ENCODE assay signal across 1 cellular context in the genomic region with DNA sequence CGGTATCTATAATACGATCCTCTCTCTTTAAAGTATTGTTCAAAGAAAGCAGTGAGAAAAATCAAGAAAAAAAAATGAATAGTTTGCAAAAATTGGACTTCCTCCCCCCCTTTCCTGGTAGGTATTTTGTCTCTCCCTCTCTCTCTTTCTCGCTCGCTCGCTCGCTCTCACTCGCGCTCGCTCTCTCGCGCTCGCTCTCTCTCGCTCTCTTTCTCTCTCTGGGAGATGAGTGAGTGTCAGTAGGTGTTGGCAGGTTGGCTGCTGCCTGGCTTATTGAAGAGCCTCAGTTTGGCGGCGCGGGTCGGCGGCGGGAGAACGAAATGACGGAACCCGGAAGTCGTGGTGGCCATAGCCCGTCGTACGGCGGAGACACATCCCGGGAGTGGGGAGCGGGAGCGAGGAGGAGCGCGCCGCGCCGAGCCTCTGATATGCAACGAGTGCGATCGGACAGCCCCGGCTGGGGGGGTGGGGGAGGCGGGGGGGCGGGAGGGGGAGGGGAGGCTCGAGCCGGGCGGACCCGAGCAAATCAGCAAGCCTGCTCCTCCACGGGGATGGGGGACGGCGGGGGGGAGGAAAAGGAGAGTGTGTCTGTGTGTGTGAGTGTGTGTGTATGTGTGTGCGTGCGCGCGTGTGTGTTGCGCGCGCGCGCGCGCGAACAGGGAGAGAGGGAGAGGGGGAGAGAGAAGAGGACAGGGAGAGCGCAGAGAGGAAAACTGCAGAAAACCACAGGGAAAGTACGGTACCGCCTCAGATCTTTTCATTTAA.
TF ChIP-seq lines count a peak whose summit lies in the region.

MEIS2 (minus strand) TSS at position 441 of the 765 bp plus-strand sequence. CDS start 1,083 bp downstream, outside the sequence.

TF ChIP-seq in HEK293, 187 proteins besides CTCF, POLR2A, EP300 and RAD21 (continued from another document and continues in another):
- TF ChIP-seq, protein P1, sequence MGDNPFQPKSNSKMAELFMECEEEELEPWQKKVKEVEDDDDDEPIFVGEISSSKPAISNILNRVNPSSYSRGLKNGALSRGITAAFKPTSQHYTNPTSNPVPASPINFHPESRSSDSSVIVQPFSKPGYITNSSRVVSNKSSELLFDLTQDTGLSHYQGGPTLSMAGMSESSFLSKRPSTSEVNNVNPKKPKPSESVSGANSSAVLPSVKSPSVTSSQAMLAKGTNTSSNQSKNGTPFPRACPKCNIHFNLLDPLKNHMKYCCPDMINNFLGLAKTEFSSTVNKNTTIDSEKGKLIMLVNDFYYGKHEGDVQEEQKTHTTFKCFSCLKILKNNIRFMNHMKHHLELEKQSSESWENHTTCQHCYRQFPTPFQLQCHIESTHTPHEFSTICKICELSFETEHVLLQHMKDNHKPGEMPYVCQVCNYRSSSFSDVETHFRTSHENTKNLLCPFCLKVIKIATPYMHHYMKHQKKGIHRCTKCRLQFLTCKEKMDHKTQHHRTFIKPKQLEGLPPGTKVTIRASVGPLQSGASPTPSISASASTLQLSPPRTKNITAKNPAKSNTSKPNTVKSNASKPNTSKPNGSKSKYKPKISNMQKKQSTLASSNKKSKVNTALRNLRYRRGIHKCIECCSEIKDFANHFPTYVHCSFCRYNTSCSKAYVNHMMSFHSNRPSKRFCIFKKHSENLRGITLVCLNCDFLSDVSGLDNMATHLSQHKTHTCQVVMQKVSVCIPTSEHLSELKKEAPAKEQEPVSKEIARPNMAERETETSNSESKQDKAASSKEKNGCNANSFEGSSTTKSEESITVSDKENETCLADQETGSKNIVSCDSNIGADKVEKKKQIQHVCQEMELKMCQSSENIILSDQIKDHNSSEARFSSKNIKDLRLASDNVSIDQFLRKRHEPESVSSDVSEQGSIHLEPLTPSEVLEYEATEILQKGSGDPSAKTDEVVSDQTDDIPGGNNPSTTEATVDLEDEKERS (tag by site-specific recombination; IDR thresholded peaks at IDR 0.05), result no peak
- no peak for TF ChIP-seq REPIN1 (tag by site-specific recombination; IDR thresholded peaks at IDR 0.05; ENCODE audit: low read depth)
- no peak for TF ChIP-seq ZNF394 (tag by site-specific recombination; IDR thresholded peaks at IDR 0.05; ENCODE audit: borderline replicate concordance)
- no peak for TF ChIP-seq ZNF785 (tag by site-specific recombination; IDR thresholded peaks at IDR 0.05)
- TF ChIP-seq ZNF23 (tag by site-specific recombination; IDR thresholded peaks at IDR 0.05; ENCODE audit: borderline replicate concordance), result no peak
- TF ChIP-seq ZSCAN30 (tag by site-specific recombination; IDR thresholded peaks at IDR 0.05), result no peak; the same call in none of the 2 replicates
- TF ChIP-seq, protein P2, sequence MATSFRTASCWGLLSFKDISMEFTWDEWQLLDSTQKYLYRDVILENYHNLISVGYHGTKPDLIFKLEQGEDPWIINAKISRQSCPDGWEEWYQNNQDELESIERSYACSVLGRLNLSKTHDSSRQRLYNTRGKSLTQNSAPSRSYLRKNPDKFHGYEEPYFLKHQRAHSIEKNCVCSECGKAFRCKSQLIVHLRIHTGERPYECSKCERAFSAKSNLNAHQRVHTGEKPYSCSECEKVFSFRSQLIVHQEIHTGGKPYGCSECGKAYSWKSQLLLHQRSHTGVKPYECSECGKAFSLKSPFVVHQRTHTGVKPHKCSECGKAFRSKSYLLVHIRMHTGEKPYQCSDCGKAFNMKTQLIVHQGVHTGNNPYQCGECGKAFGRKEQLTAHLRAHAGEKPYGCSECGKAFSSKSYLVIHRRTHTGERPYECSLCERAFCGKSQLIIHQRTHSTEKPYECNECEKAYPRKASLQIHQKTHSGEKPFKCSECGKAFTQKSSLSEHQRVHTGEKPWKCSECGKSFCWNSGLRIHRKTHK (tag by site-specific recombination; IDR thresholded peaks at IDR 0.05), result no peak
- TF ChIP-seq ZNF274 (IDR thresholded peaks at IDR 0.05; ENCODE audit: low read length), result no peak
- no peak for TF ChIP-seq ZNF274 (tag by site-specific recombination; IDR thresholded peaks at IDR 0.05; ENCODE audit: borderline replicate concordance)
- TF ChIP-seq, protein P3, sequence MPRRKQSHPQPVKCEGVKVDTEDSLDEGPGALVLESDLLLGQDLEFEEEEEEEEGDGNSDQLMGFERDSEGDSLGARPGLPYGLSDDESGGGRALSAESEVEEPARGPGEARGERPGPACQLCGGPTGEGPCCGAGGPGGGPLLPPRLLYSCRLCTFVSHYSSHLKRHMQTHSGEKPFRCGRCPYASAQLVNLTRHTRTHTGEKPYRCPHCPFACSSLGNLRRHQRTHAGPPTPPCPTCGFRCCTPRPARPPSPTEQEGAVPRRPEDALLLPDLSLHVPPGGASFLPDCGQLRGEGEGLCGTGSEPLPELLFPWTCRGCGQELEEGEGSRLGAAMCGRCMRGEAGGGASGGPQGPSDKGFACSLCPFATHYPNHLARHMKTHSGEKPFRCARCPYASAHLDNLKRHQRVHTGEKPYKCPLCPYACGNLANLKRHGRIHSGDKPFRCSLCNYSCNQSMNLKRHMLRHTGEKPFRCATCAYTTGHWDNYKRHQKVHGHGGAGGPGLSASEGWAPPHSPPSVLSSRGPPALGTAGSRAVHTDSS (tag by site-specific recombination; IDR thresholded peaks at IDR 0.05), result no peak
- TF ChIP-seq, protein P4, sequence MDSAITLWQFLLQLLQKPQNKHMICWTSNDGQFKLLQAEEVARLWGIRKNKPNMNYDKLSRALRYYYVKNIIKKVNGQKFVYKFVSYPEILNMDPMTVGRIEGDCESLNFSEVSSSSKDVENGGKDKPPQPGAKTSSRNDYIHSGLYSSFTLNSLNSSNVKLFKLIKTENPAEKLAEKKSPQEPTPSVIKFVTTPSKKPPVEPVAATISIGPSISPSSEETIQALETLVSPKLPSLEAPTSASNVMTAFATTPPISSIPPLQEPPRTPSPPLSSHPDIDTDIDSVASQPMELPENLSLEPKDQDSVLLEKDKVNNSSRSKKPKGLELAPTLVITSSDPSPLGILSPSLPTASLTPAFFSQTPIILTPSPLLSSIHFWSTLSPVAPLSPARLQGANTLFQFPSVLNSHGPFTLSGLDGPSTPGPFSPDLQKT (IDR thresholded peaks at IDR 0.05; ENCODE audit: borderline replicate concordance, low read depth, low read length), result no peak
- no peak for TF ChIP-seq ZNF558 (tag by site-specific recombination; IDR thresholded peaks at IDR 0.05)
- TF ChIP-seq ZBTB48 (tag by site-specific recombination; IDR thresholded peaks at IDR 0.05), result no peak
- no peak for TF ChIP-seq RBAK (tag by site-specific recombination; IDR thresholded peaks at IDR 0.05)
- peak; percentile 84 for TF ChIP-seq ZSCAN18 (tag by site-specific recombination; IDR thresholded peaks at IDR 0.05)
- TF ChIP-seq ZNF112 (tag by site-specific recombination; IDR thresholded peaks at IDR 0.05), result no peak
- TF ChIP-seq ZSCAN16 (tag by site-specific recombination; IDR thresholded peaks at IDR 0.05), result no peak
- no peak for TF ChIP-seq SETDB1 (IDR thresholded peaks at IDR 0.05; ENCODE audit: insufficient read length, low read length)
- no peak for TF ChIP-seq MZF1 (tag by site-specific recombination; IDR thresholded peaks at IDR 0.05; ENCODE audit: borderline replicate concordance)
- TF ChIP-seq ZNF654 (tag by site-specific recombination; IDR thresholded peaks at IDR 0.05; ENCODE audit: low read depth), result no peak
- TF ChIP-seq ZNF776 (tag by site-specific recombination; IDR thresholded peaks at IDR 0.05; ENCODE audit: borderline replicate concordance), result no peak
- no peak for TF ChIP-seq ZNF791 (tag by site-specific recombination; IDR thresholded peaks at IDR 0.05)
- TF ChIP-seq ZNF626 (tag by site-specific recombination; IDR thresholded peaks at IDR 0.05), result no peak
- TF ChIP-seq ZNF211 (tag by site-specific recombination; IDR thresholded peaks at IDR 0.05; ENCODE audit: low read depth), result no peak
- TF ChIP-seq, protein P5, sequence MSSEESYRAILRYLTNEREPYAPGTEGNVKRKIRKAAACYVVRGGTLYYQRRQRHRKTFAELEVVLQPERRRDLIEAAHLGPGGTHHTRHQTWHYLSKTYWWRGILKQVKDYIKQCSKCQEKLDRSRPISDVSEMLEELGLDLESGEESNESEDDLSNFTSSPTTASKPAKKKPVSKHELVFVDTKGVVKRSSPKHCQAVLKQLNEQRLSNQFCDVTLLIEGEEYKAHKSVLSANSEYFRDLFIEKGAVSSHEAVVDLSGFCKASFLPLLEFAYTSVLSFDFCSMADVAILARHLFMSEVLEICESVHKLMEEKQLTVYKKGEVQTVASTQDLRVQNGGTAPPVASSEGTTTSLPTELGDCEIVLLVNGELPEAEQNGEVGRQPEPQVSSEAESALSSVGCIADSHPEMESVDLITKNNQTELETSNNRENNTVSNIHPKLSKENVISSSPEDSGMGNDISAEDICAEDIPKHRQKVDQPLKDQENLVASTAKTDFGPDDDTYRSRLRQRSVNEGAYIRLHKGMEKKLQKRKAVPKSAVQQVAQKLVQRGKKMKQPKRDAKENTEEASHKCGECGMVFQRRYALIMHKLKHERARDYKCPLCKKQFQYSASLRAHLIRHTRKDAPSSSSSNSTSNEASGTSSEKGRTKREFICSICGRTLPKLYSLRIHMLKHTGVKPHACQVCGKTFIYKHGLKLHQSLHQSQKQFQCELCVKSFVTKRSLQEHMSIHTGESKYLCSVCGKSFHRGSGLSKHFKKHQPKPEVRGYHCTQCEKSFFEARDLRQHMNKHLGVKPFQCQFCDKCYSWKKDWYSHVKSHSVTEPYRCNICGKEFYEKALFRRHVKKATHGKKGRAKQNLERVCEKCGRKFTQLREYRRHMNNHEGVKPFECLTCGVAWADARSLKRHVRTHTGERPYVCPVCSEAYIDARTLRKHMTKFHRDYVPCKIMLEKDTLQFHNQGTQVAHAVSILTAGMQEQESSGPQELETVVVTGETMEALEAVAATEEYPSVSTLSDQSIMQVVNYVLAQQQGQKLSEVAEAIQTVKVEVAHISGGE (tag by site-specific recombination; conservative IDR thresholded peaks at IDR 0.05; ENCODE audit: low read depth), result peak; percentile 79
- TF ChIP-seq ZNF132 (tag by site-specific recombination; IDR thresholded peaks at IDR 0.05; ENCODE audit: borderline replicate concordance), result no peak
- TF ChIP-seq ZSCAN23 (tag by site-specific recombination; IDR thresholded peaks at IDR 0.05), result 0 out of 2 replicates have a peak, but pooled peaks have one; percentile 33
- TF ChIP-seq ZNF529 (tag by site-specific recombination; IDR thresholded peaks at IDR 0.05; ENCODE audit: insufficient replicate concordance), result no peak
- TF ChIP-seq GFI1B (tag by site-specific recombination; IDR thresholded peaks at IDR 0.05), result no peak
- TF ChIP-seq ZNF585B (tag by site-specific recombination; IDR thresholded peaks at IDR 0.05), result no peak
- TF ChIP-seq ZNF600 (tag by site-specific recombination; IDR thresholded peaks at IDR 0.05), result peak; percentile 54
- 0 out of 2 replicates have a peak, but pooled peaks have one; percentile 43 for TF ChIP-seq ZNF324 (tag by site-specific recombination; IDR thresholded peaks at IDR 0.05)
- TF ChIP-seq ATF2 (tag by site-specific recombination; IDR thresholded peaks at IDR 0.05; ENCODE audit: low read depth), result no peak
- TF ChIP-seq ZNF223 (tag by site-specific recombination; IDR thresholded peaks at IDR 0.05), result no peak
- TF ChIP-seq ZNF280C (tag by site-specific recombination; IDR thresholded peaks at IDR 0.05), result no peak
- no peak for TF ChIP-seq ZNF670 (tag by site-specific recombination; IDR thresholded peaks at IDR 0.05; ENCODE audit: low read depth)
- TF ChIP-seq, protein P6, sequence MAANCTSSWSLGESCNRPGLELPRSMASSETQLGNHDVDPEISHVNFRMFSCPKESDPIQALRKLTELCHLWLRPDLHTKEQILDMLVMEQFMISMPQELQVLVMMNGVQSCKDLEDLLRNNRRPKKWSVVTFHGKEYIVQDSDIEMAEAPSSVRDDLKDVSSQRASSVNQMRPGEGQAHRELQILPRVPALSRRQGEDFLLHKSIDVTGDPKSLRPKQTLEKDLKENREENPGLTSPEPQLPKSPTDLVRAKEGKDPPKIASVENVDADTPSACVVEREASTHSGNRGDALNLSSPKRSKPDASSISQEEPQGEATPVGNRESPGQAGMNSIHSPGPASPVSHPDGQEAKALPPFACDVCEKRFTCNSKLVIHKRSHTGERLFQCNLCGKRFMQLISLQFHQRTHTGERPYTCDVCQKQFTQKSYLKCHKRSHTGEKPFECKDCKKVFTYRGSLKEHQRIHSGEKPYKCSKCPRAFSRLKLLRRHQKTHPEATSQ (tag by site-specific recombination; IDR thresholded peaks at IDR 0.05), result peak; percentile 74; the same call in 1 of the 2 replicates
- TF ChIP-seq SALL2 (tag by site-specific recombination; IDR thresholded peaks at IDR 0.05; ENCODE audit: borderline replicate concordance), result no peak
